30 cellular contexts compared by ENCODE assay signal in genomic region chr3:54150864-54151467, GRCh38. TPM values are rescaled to one million over a fixed set of nuclear protein-coding genes. Genes with fewer than 3 reads are reported as not detected.
"Had no signal": no experiment of that assay in that cellular context is flagged by ENCODE, and none has a peak within 500 bp of the region (broad histone marks: within the 10 kb centered on the region; RNA-seq: fewer than 3 reads in every experiment).

No MANE protein-coding gene starts in this region.

- H3K4me1 ChIP-seq: colonic mucosa, esophagus squamous epithelium, foreskin keratinocyte had no signal

- H3K27me3 ChIP-seq: colonic mucosa, esophagus squamous epithelium, foreskin keratinocyte, gastrocnemius medialis, heart left ventricle, heart right ventricle had no signal

- H3K4me2 ChIP-seq: hepatocyte had no signal

- H3K4me3 ChIP-seq: colonic mucosa, coronary artery, dorsolateral prefrontal cortex, esophagus muscularis mucosa, esophagus squamous epithelium, gastrocnemius medialis, gastroesophageal sphincter, heart left ventricle, heart right ventricle, hepatocyte had no signal

- DNase-seq: colonic mucosa; cortex of kidney; dermis blood vessel endothelial cell; dorsolateral prefrontal cortex; effector CD4-positive, alpha-beta T cell; effector CD8-positive, alpha-beta T cell; effector memory CD4-positive, alpha-beta T cell; effector memory CD8-positive, alpha-beta T cell; erythroblast; esophagus squamous epithelium; foreskin fibroblast; foreskin keratinocyte; foreskin melanocyte; gastrocnemius medialis; glutamatergic neuron; head of caudate nucleus; heart left ventricle; heart right ventricle had no signal

- H3K9me3 ChIP-seq: colonic mucosa, esophagus muscularis mucosa, esophagus squamous epithelium, gastrocnemius medialis, gastroesophageal sphincter, heart left ventricle, heart right ventricle had no signal

- H2AFZ ChIP-seq: hepatocyte had no signal

- H3K79me2 ChIP-seq: hepatocyte had no signal

- H3K36me3 ChIP-seq: colonic mucosa, esophagus muscularis mucosa, esophagus squamous epithelium, gastrocnemius medialis, gastroesophageal sphincter, heart left ventricle, heart right ventricle had no signal

- H3K27ac ChIP-seq: colonic mucosa, coronary artery, dorsolateral prefrontal cortex, epithelial cell of prostate, esophagus muscularis mucosa, esophagus squamous epithelium, foreskin keratinocyte, gastrocnemius medialis, gastroesophageal sphincter, heart left ventricle, heart right ventricle, hepatocyte had no signal

- FAIRE-seq: colon, endometrium, endothelial cell of umbilical vein, frontal cortex had no signal

- ATAC-seq: effector memory CD8-positive, alpha-beta T cell; esophagus mucosa; foreskin keratinocyte; gastrocnemius medialis; gastroesophageal sphincter; heart left ventricle; heart right ventricle had no signal

RNA-seq across cellular contexts. Expression of gene CACNA2D3, which starts 28.6 kb away (rescaled TPM):
- total RNA-seq: dermis microvascular lymphatic vessel endothelial cell, endothelial cell of umbilical vein, glomerular endothelial cell had no signal
- polyA plus RNA-seq: endothelial cell of umbilical vein had no signal
